28 cellular contexts compared by ENCODE assay signal in the genomic region with DNA sequence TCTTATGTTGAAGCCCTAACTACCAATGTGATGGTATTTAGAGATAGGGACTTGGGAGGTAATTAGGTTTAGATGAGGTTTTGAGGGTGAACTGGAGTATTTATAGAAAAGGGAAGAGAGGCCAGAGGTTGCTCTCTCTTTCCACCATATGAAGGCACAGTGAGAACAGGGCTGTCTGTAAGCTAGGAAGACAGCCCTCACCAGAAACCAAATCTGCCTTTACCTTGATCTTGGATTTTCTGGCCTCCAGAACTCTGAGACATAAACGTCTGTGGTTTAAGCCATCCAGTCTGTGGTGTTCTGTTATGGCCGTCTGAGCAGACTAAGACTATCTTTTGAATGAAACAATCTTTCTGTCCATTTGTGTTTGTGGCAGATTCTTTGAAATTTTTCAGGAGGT.
"Had no signal": no experiment of that assay in that cellular context is flagged by ENCODE, and none has a peak within 500 bp of the region (broad histone marks: within the 10 kb centered on the region; RNA-seq: fewer than 3 reads in every experiment).

No MANE protein-coding gene starts in this region.

- H3K9me3 Mint-ChIP-seq: activated CD4-positive, alpha-beta T cell treated with anti-CD3 and anti-CD28 coated beads, Interleukin-2, amount 10 ng/mL, durations not matched to agents 24 days and 14 days; activated CD8-positive, alpha-beta T cell treated with anti-CD3 and anti-CD28 coated beads for 36 hours; nephron progenitor cell had no signal

- DNase-seq: activated CD4-positive, alpha-beta T cell treated with anti-CD3 and anti-CD28 coated beads, Interleukin-2, amount 10 ng/mL, durations not matched to agents 24 days and 14 days; activated CD8-positive, alpha-beta memory T cell treated with anti-CD3 and anti-CD28 coated beads, Interleukin-2, amount 10 ng/mL, durations not matched to agents 7 days and 5 days; activated CD8-positive, alpha-beta T cell treated with anti-CD3 and anti-CD28 coated beads for 36 hours; adrenal gland; colonic mucosa; dorsolateral prefrontal cortex; effector memory CD8-positive, alpha-beta T cell; foreskin melanocyte; glutamatergic neuron; hypothalamus; left colon; nephron progenitor cell; nucleus accumbens; posterior cingulate gyrus; retina; stimulated activated CD4-positive, alpha-beta T cell treated with anti-CD3 and anti-CD28 coated beads, Interleukin-4, amount 100 ng/mL, for 24 hours; stimulated activated naive CD8-positive, alpha-beta T cell treated with anti-CD3 and anti-CD28 coated beads, Interleukin-15, Interleukin-2, amounts not matched to agents 100 U/mL and 50 U/mL, for 24 hours; T-helper 1 cell; upper lobe of left lung had no signal

- H3K9me3 ChIP-seq: adrenal gland, colonic mucosa, upper lobe of left lung had no signal

- ATAC-seq: activated CD4-positive, CD25-positive, alpha-beta regulatory T cell treated with anti-CD3 and anti-CD28 coated beads, Interleukin-2, amount 50 U/mL, for 24 hours; activated CD8-positive, alpha-beta memory T cell treated with anti-CD3 and anti-CD28 coated beads, Interleukin-2, amount 10 ng/mL, durations not matched to agents 7 days and 5 days; activated CD8-positive, alpha-beta T cell treated with anti-CD3 and anti-CD28 coated beads for 36 hours; activated naive CD4-positive, alpha-beta T cell treated with anti-CD3 and anti-CD28 coated beads, Interleukin-2, amount 50 U/mL, for 72 hours; effector memory CD8-positive, alpha-beta T cell; esophagus mucosa; left colon; SK-N-SH treated with all-trans-retinoic acid at 6 μM for 48 hours; stimulated activated naive CD8-positive, alpha-beta T cell treated with anti-CD3 and anti-CD28 coated beads, Interleukin-15, Interleukin-2, amounts not matched to agents 100 U/mL and 50 U/mL, for 24 hours had no signal

- H3K4me1 ChIP-seq: adrenal gland, colonic mucosa, upper lobe of left lung had no signal

- H3K27ac Mint-ChIP-seq: activated CD4-positive, alpha-beta T cell treated with anti-CD3 and anti-CD28 coated beads, Interleukin-2, amount 10 ng/mL, durations not matched to agents 24 days and 14 days; activated CD8-positive, alpha-beta memory T cell treated with anti-CD3 and anti-CD28 coated beads, Interleukin-2, amount 10 ng/mL, durations not matched to agents 7 days and 5 days; activated CD8-positive, alpha-beta T cell treated with anti-CD3 and anti-CD28 coated beads for 36 hours; activated naive CD4-positive, alpha-beta T cell treated with anti-CD3 and anti-CD28 coated beads, Interleukin-2, amount 50 U/mL, for 72 hours; effector memory CD8-positive, alpha-beta T cell; memory B cell; nephron progenitor cell had no signal

- H3K27me3 ChIP-seq: adrenal gland, colonic mucosa, dorsolateral prefrontal cortex, upper lobe of left lung had no signal

- H3K36me3 ChIP-seq: adrenal gland, colonic mucosa, upper lobe of left lung had no signal

- FAIRE-seq: bronchial epithelial cell, endothelial cell of umbilical vein, islet of Langerhans had no signal

- H3K4me1 Mint-ChIP-seq: activated CD4-positive, alpha-beta T cell treated with anti-CD3 and anti-CD28 coated beads, Interleukin-2, amount 10 ng/mL, durations not matched to agents 24 days and 14 days; activated CD8-positive, alpha-beta memory T cell treated with anti-CD3 and anti-CD28 coated beads, Interleukin-2, amount 10 ng/mL, durations not matched to agents 7 days and 5 days; memory B cell; nephron progenitor cell had no signal

- H3K27me3 Mint-ChIP-seq: activated CD4-positive, alpha-beta T cell treated with anti-CD3 and anti-CD28 coated beads, Interleukin-2, amount 10 ng/mL, durations not matched to agents 24 days and 14 days; activated CD8-positive, alpha-beta memory T cell treated with anti-CD3 and anti-CD28 coated beads, Interleukin-2, amount 10 ng/mL, durations not matched to agents 7 days and 5 days; activated CD8-positive, alpha-beta T cell treated with anti-CD3 and anti-CD28 coated beads for 36 hours; effector memory CD8-positive, alpha-beta T cell; memory B cell had no signal

- H3K4me3 Mint-ChIP-seq: activated CD4-positive, alpha-beta T cell treated with anti-CD3 and anti-CD28 coated beads, Interleukin-2, amount 10 ng/mL, durations not matched to agents 24 days and 14 days; activated CD8-positive, alpha-beta memory T cell treated with anti-CD3 and anti-CD28 coated beads, Interleukin-2, amount 10 ng/mL, durations not matched to agents 7 days and 5 days; activated CD8-positive, alpha-beta T cell treated with anti-CD3 and anti-CD28 coated beads for 36 hours; effector memory CD8-positive, alpha-beta T cell; memory B cell; nephron progenitor cell had no signal

- H3K4me3 ChIP-seq: adrenal gland, colonic mucosa, dorsolateral prefrontal cortex, upper lobe of left lung had no signal

- H3K27ac ChIP-seq: adrenal gland, colonic mucosa, dorsolateral prefrontal cortex, upper lobe of left lung, VCaP had no signal

- H3K36me3 Mint-ChIP-seq: activated CD8-positive, alpha-beta memory T cell treated with anti-CD3 and anti-CD28 coated beads, Interleukin-2, amount 10 ng/mL, durations not matched to agents 7 days and 5 days; activated naive CD4-positive, alpha-beta T cell treated with anti-CD3 and anti-CD28 coated beads, Interleukin-2, amount 50 U/mL, for 72 hours; memory B cell had no signal
